15 cellular contexts compared by ENCODE assay signal in the genomic region with DNA sequence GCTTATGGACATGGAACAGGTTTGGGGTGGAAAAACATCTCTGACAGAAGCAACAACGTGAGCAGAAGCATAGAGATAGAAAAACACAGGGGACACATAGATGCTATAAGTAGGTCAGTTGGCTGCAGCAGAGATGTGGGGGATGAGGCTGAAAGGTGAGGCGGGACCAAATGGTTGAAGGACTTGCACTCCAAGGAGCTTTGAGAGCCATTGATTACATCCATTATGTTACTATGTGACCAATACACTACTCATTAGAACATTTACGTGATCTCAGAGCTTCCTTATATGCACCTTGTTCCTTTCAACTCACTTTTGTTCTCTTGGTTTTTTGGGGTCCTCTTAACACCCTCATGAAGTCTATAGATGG. TPM values are rescaled to one million over a fixed set of nuclear protein-coding genes. Genes with fewer than 3 reads are reported as not detected.
DNase-seq lines count a peak whose midpoint lies in the region; ATAC-seq and TF ChIP-seq lines count a peak whose summit lies in the region.
"Had no signal": no experiment of that assay in that cellular context is flagged by ENCODE, and none has a peak within 500 bp of the region (broad histone marks: within the 10 kb centered on the region; RNA-seq: fewer than 3 reads in every experiment).

No MANE protein-coding gene starts in this region.

- POLR2A ChIA-PET in Caco-2 (lab: Charles Lee): no interaction called here

- H3K9me3 ChIP-seq in Caco-2 (no peaks in the 10 kb centered on the region), left ventricle myocardium inferior (replicated peaks) (no peaks in the 10 kb centered on the region)

- H3K4me3 ChIP-seq in Caco-2 (ENCODE audit: low read depth, low read length) (no peak overlapping the region), dorsolateral prefrontal cortex (no peak overlapping the region), left ventricle myocardium inferior (no peak overlapping the region)
- H3K4me3 ChIP-seq: GM12878, GM23248 had no signal

- BruUV-seq in Caco-2 (replicated peaks; lab: Mats Ljungman, UMichigan): no TSS peak

- peaks cover 1% of the 10 kb centered on the region for H3K36me3 Mint-ChIP-seq in Caco-2 (ENCODE audit: insufficient read depth, unreplicated experiment)
- H3K36me3 Mint-ChIP-seq: CD4-positive, alpha-beta memory T cell had no signal

- CTCF ChIA-PET in Caco-2 (lab: Charles Lee): no interaction called here

- TF ChIP-seq CTCF in Caco-2 (IDR thresholded peaks at IDR 0.05; ENCODE audit: insufficient read depth in 1 of 2, low read depth in 1 of 2, low read length in 1 of 2, severe bottlenecking in 1 of 2, unreplicated experiment in 1 of 2): no peak
- TF ChIP-seq CTCF in dorsolateral prefrontal cortex (IDR thresholded peaks at IDR 0.05 in 54 of 56, conservative IDR thresholded peaks at IDR 0.05 in 2 of 56; ENCODE audit: low read depth in 1 of 56, partially characterized antibody in 56 of 56): no peak
- no peak for TF ChIP-seq CTCF in left ventricle myocardium inferior (IDR thresholded peaks at IDR 0.05; ENCODE audit: borderline replicate concordance)

- H3K9me3 Mint-ChIP-seq in Caco-2 (ENCODE audit: unreplicated experiment): no peaks in the 10 kb centered on the region
- H3K9me3 Mint-ChIP-seq: CD4-positive, alpha-beta memory T cell had no signal

- H3K4me1 Mint-ChIP-seq in Caco-2 (ENCODE audit: low read depth, unreplicated experiment): peaks cover 9% of the 10 kb centered on the region
- H3K4me1 Mint-ChIP-seq: CD4-positive, alpha-beta memory T cell had no signal

- intact Hi-C loops in Caco-2 (cut with micrococcal nuclease; ENCODE audit: unreplicated experiment) (no loop called here), dorsolateral prefrontal cortex (cut with DNase I) (no loop called here), left ventricle myocardium inferior (cut with micrococcal nuclease) (no loop called here)

- H3K27ac ChIP-seq in dorsolateral prefrontal cortex: peak overlapping the region in 52 of 59 donors; percentile 5 to 87 (median 69)
- H3K27ac ChIP-seq in left ventricle myocardium inferior (replicated peaks): no peak overlapping the region
- H3K27ac ChIP-seq: GM23248 had no signal

- no peaks in the 10 kb centered on the region for H3K27me3 ChIP-seq in Caco-2 (replicated peaks; ENCODE audit: control insufficient read depth, insufficient read depth, low read length)
- peaks cover 0 to 6% (median 0%) of the 10 kb centered on the region in 45 donors for H3K27me3 ChIP-seq in dorsolateral prefrontal cortex
- H3K27me3 ChIP-seq in left ventricle myocardium inferior (ENCODE audit: low read depth): peaks cover 75% of the 10 kb centered on the region

- H3K27me3 Mint-ChIP-seq in Caco-2 (ENCODE audit: insufficient read depth, unreplicated experiment): no peaks in the 10 kb centered on the region

- H3K4me1 ChIP-seq in Caco-2: no peaks in the 10 kb centered on the region
- no peaks in the 10 kb centered on the region for H3K4me1 ChIP-seq in left ventricle myocardium inferior

- H3K36me3 ChIP-seq in Caco-2 (ENCODE audit: control insufficient read depth, insufficient read depth, low read length) (peaks cover 32% of the 10 kb centered on the region), left ventricle myocardium inferior (no peaks in the 10 kb centered on the region)

- DNase-seq in Caco-2: no peak
- DNase-seq in G401 (ENCODE audit: low spot score): peak; percentile 29
- DNase-seq in dorsolateral prefrontal cortex: no peak
- no peak for DNase-seq in left ventricle myocardium inferior
- no peak for DNase-seq in SK-N-DZ (ENCODE audit: low spot score)
- DNase-seq: CD4-positive, alpha-beta memory T cell; COR-L47; DMS153; DND-41; GDM1; GM23248; H7; HCEC 1CT had no signal

- in situ Hi-C loops in G401 (cut with HindIII; ENCODE audit: low sequenced_read_pairs): no loop called here

- H3K4me3 Mint-ChIP-seq in Caco-2 (ENCODE audit: unreplicated experiment): no peak overlapping the region
- H3K4me3 Mint-ChIP-seq: CD4-positive, alpha-beta memory T cell had no signal

- peak overlapping the region; percentile 0 for H3K27ac Mint-ChIP-seq in Caco-2 (ENCODE audit: unreplicated experiment)

- no peak for ATAC-seq in HG03432 (IDR thresholded peaks at IDR 0.05; ENCODE audit: unreplicated experiment)
- ATAC-seq: GM12878 had no signal

RNA-seq across cellular contexts. Expression of gene TTPAL, which starts 47.9 kb away (rescaled TPM):
- total RNA-seq in Caco-2 (2022) (53.9 and 54.6 TPM in 2 replicates), dorsolateral prefrontal cortex (10 to 100 TPM in 119 of 120 experiments, 1 to 10 TPM in 1; 10.0 to 26.4 (median 18.3) TPM), left ventricle myocardium inferior (4.5 TPM)
- total RNA-seq in G401 (2014; rRNA removed; shearing (Covaris generic)): 4.5 and 6.1 TPM in 2 replicates
- polyA plus RNA-seq in SK-N-DZ (2014; cell fraction: cytosol; rRNA removed): 6.0 and 7.7 TPM in 2 replicates
- 3.3 and 7.7 TPM in 2 replicates for polyA plus RNA-seq in SK-N-DZ (2014; cell fraction: nucleus; rRNA removed)
